ENCODE assay signal across 24 cellular contexts in the genomic region with DNA sequence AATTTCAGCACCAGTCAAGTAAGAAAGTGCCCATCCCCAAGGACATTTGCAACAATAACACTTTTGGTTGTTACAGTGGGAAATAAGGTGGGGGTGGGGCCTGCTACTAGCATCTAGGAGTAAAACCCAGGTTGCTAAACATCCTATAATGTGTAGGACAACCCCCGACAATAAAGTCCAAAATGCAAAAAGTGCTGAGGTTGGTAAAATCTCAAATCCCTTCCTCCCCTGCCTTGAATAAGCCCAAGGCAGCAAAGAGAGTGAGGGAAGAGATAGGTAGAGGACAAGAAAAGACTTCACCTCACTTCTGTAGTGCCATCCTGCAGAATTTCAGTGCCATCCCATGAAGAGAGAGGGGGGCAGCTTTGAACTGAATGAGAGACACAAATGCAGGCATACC.
"Had no signal": no experiment of that assay in that cellular context is flagged by ENCODE, and none has a peak within 500 bp of the region (broad histone marks: within the 10 kb centered on the region; RNA-seq: fewer than 3 reads in every experiment).

No MANE protein-coding gene starts in this region.

- H3K9me3 Mint-ChIP-seq: mesothelial cell of epicardium, naive B cell had no signal

- H3K4me1 ChIP-seq: esophagus squamous epithelium, gastrocnemius medialis, heart right ventricle, left lung had no signal

- ATAC-seq: gastrocnemius medialis, heart right ventricle, left cardiac atrium, left lung, left ventricle myocardium superior, lower lobe of right lung, mucosa of descending colon had no signal

- DNase-seq: dermis blood vessel endothelial cell; dorsolateral prefrontal cortex; effector CD4-positive, alpha-beta T cell; effector memory CD4-positive, alpha-beta T cell; esophagus squamous epithelium; foreskin fibroblast; gastrocnemius medialis; glutamatergic neuron; head of caudate nucleus; heart right ventricle; hippocampal formation; left cardiac atrium; left lung; left ventricle myocardium superior; lower lobe of right lung; mesenchymal stem cell; mucosa of descending colon; naive B cell had no signal

- H3K9me3 ChIP-seq: esophagus squamous epithelium, gastrocnemius medialis, heart right ventricle, left lung, lower lobe of right lung, mucosa of descending colon had no signal

- H3K4me3 Mint-ChIP-seq: mesothelial cell of epicardium, naive B cell had no signal

- H3K36me3 ChIP-seq: esophagus squamous epithelium, gastrocnemius medialis, heart right ventricle, left lung, lower lobe of right lung had no signal

- H3K27ac Mint-ChIP-seq: mesothelial cell of epicardium had no signal

- FAIRE-seq: colon, endothelial cell of umbilical vein, islet of Langerhans, keratinocyte had no signal

- H3K27me3 ChIP-seq: esophagus squamous epithelium, gastrocnemius medialis, left lung had no signal

- H3K36me3 Mint-ChIP-seq: mesothelial cell of epicardium, naive B cell had no signal

- H3K4me3 ChIP-seq: coronary artery, dorsolateral prefrontal cortex, esophagus squamous epithelium, gastrocnemius medialis, heart right ventricle, left lung, lower lobe of right lung, mucosa of descending colon had no signal

- H3K27ac ChIP-seq: coronary artery, dorsolateral prefrontal cortex, esophagus squamous epithelium, gastrocnemius medialis, heart right ventricle, left lung, lower lobe of right lung had no signal

- H3K4me1 Mint-ChIP-seq: mesothelial cell of epicardium, naive B cell had no signal
